ENCODE assay signal across 13 cellular contexts in the genomic region with DNA sequence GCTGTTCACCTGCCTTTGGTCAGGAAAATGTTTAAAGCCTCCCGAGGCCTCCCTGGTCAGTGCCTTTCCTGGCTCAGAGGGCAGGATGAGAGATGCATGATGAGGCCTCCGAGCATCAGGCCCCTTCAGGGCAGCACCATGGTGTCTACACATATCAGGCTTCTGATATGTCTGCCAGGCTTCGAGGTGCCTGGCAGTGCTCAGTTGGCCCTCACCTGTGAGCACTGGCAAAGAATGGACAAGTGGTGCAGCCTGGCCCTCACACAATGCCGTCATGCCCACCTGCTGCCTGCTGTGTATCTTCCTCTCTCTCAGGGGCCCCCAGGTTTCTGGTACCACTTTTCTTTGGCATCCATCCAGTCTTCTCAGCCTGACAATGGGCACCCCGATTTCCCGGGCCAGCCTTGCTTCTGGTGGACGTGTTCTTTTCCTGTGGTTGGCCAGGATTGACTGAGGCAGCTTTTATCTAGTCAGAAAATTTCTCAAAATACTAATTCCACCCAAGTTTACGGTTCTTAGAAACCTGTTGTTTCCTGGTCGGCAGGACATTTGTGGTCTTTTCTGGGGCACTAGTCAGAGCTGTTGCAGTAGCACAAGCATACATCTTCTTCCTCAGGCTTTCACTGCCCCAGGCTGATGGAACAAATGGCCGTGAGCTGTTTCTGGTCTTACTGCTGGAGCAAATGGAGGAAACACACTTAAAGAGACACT.
A peak's percentile ranks its signal among the peaks of the same experiment; 100 is the strongest.
DNase-seq lines count a peak whose midpoint lies in the region; ATAC-seq and TF ChIP-seq lines count a peak whose summit lies in the region.
"Had no signal": no experiment of that assay in that cellular context is flagged by ENCODE, and none has a peak within 500 bp of the region (broad histone marks: within the 10 kb centered on the region; RNA-seq: fewer than 3 reads in every experiment).

No MANE protein-coding gene starts in this region.

- no peaks in the 10 kb centered on the region for H3K27me3 Mint-ChIP-seq in activated CD8-positive, alpha-beta memory T cell treated with anti-CD3 and anti-CD28 coated beads, Interleukin-2, amount 10 ng/mL, durations not matched to agents 7 days and 5 days
- no peaks in the 10 kb centered on the region for H3K27me3 Mint-ChIP-seq in activated CD4-positive, alpha-beta memory T cell treated with anti-CD3 and anti-CD28 coated beads, Interleukin-2, amount 10 ng/mL, durations not matched to agents 7 days and 5 days
- H3K27me3 Mint-ChIP-seq: naive thymus-derived CD8-positive, alpha-beta T cell had no signal

- 56 to 66% methylated on average over 5 to 8 of the region's 10 CpGs for WGBS in gastroesophageal sphincter (ENCODE audit: low coverage in 1 of 2), 2 donors
- WGBS in tibial nerve, 2 donors = 78 to 79% methylated on average over 9 to 10 of the region's 10 CpGs

- DNase-seq in activated CD8-positive, alpha-beta memory T cell treated with anti-CD3 and anti-CD28 coated beads, Interleukin-2, amount 10 ng/mL, durations not matched to agents 7 days and 5 days = peak; percentile 69
- DNase-seq in activated CD8-positive, alpha-beta memory T cell treated with anti-CD3 and anti-CD28 coated beads, Interleukin-2, amount 50 U/mL, for 48 hours = no peak
- DNase-seq in activated CD4-positive, alpha-beta memory T cell treated with anti-CD3 and anti-CD28 coated beads, Interleukin-2, amount 10 ng/mL, durations not matched to agents 7 days and 5 days = peak; percentile 39
- no peak for DNase-seq in tibial nerve (ENCODE audit: low spot score in 2 of 2)
- no peak for DNase-seq in HCEC 1CT
- DNase-seq in effector memory CD4-positive, alpha-beta T cell = no peak
- DNase-seq: Calu3, left colon, NCI-H2081 had no signal

- peak overlapping the region; percentile 71 for H3K27ac Mint-ChIP-seq in activated CD8-positive, alpha-beta memory T cell treated with anti-CD3 and anti-CD28 coated beads, Interleukin-2, amount 10 ng/mL, durations not matched to agents 7 days and 5 days
- peak overlapping the region; percentile 71 for H3K27ac Mint-ChIP-seq in activated CD4-positive, alpha-beta memory T cell treated with anti-CD3 and anti-CD28 coated beads, Interleukin-2, amount 10 ng/mL, durations not matched to agents 7 days and 5 days

- H3K36me3 Mint-ChIP-seq in activated CD8-positive, alpha-beta memory T cell treated with anti-CD3 and anti-CD28 coated beads, Interleukin-2, amount 10 ng/mL, durations not matched to agents 7 days and 5 days = peaks cover 18% of the 10 kb centered on the region
- H3K36me3 Mint-ChIP-seq in activated CD4-positive, alpha-beta memory T cell treated with anti-CD3 and anti-CD28 coated beads, Interleukin-2, amount 10 ng/mL, durations not matched to agents 7 days and 5 days (ENCODE audit: low read depth) = peaks cover 50% of the 10 kb centered on the region

- peaks cover 0 to 42% (median 10%) of the 10 kb centered on the region in 3 donors for H3K4me1 ChIP-seq in gastroesophageal sphincter
- peaks cover 42% of the 10 kb centered on the region for H3K4me1 ChIP-seq in stomach smooth muscle (ENCODE audit: control insufficient read depth, insufficient read depth, low read length)
- H3K4me1 ChIP-seq in tibial nerve = peaks cover 0 to 22% (median 6%) of the 10 kb centered on the region in 4 donors
- H3K4me1 ChIP-seq in effector memory CD4-positive, alpha-beta T cell (ENCODE audit: control insufficient read depth, insufficient read depth, low read length, poor library complexity, severe bottlenecking) = no peaks in the 10 kb centered on the region

- H3K9me3 ChIP-seq in gastroesophageal sphincter = no peaks in the 10 kb centered on the region
- no peaks in the 10 kb centered on the region for H3K9me3 ChIP-seq in stomach smooth muscle (ENCODE audit: control insufficient read depth in 2 of 2, low read length in 2 of 2)
- H3K9me3 ChIP-seq in tibial nerve = no peaks in the 10 kb centered on the region
- no peaks in the 10 kb centered on the region for H3K9me3 ChIP-seq in effector memory CD4-positive, alpha-beta T cell (ENCODE audit: control insufficient read depth, low read length)

- H3K27ac ChIP-seq in gastroesophageal sphincter = peak overlapping the region in 3 of 4 donors; percentile 52 to 68 (median 67)
- H3K27ac ChIP-seq in stomach smooth muscle (ENCODE audit: low read length) = peak overlapping the region; percentile 78
- H3K27ac ChIP-seq in tibial nerve = peak overlapping the region in 2 of 4 donors; percentile 59 to 83
- H3K27ac ChIP-seq in effector memory CD4-positive, alpha-beta T cell (ENCODE audit: insufficient read depth, low read length, poor library complexity, severe bottlenecking) = no peak overlapping the region

- H3K4me3 ChIP-seq in gastroesophageal sphincter = no peak overlapping the region
- no peak overlapping the region for H3K4me3 ChIP-seq in stomach smooth muscle (ENCODE audit: low read length in 2 of 2)
- no peak overlapping the region for H3K4me3 ChIP-seq in tibial nerve
- H3K4me3 ChIP-seq in effector memory CD4-positive, alpha-beta T cell (ENCODE audit: insufficient read depth, low read depth, low read length, poor library complexity, severe bottlenecking) = no peak overlapping the region
- H3K4me3 ChIP-seq: skin epidermis had no signal

- TF ChIP-seq POLR2A in gastroesophageal sphincter (IDR thresholded peaks at IDR 0.05) (no peak), tibial nerve (IDR thresholded peaks at IDR 0.05) (no peak)

- H3K9me3 Mint-ChIP-seq in activated CD8-positive, alpha-beta memory T cell treated with anti-CD3 and anti-CD28 coated beads, Interleukin-2, amount 10 ng/mL, durations not matched to agents 7 days and 5 days (ENCODE audit: low read depth) = no peaks in the 10 kb centered on the region
- H3K9me3 Mint-ChIP-seq in activated CD4-positive, alpha-beta memory T cell treated with anti-CD3 and anti-CD28 coated beads, Interleukin-2, amount 10 ng/mL, durations not matched to agents 7 days and 5 days = no peaks in the 10 kb centered on the region
- H3K9me3 Mint-ChIP-seq: naive thymus-derived CD8-positive, alpha-beta T cell had no signal

- ATAC-seq in activated CD8-positive, alpha-beta memory T cell treated with anti-CD3 and anti-CD28 coated beads, Interleukin-2, amount 10 ng/mL, durations not matched to agents 7 days and 5 days = peak; percentile 54
- ATAC-seq in gastroesophageal sphincter = no peak
- ATAC-seq: left colon; naive thymus-derived CD8-positive, alpha-beta T cell had no signal

- POLR2A ChIA-PET in activated CD4-positive, alpha-beta memory T cell treated with anti-CD3 and anti-CD28 coated beads, Interleukin-2, amount 10 ng/mL, durations not matched to agents 7 days and 5 days (lab: Charles Lee) = interaction anchor here (0.8 to 4.5 kb wide), 4 partner anchors 7 to 53 kb away, joined by 3 to 14 read pairs (median 4); no protein-coding TSS in a partner anchor

- no peak overlapping the region for H3K4me3 Mint-ChIP-seq in activated CD8-positive, alpha-beta memory T cell treated with anti-CD3 and anti-CD28 coated beads, Interleukin-2, amount 10 ng/mL, durations not matched to agents 7 days and 5 days
- H3K4me3 Mint-ChIP-seq in activated CD4-positive, alpha-beta memory T cell treated with anti-CD3 and anti-CD28 coated beads, Interleukin-2, amount 10 ng/mL, durations not matched to agents 7 days and 5 days = no peak overlapping the region
- H3K4me3 Mint-ChIP-seq: naive thymus-derived CD8-positive, alpha-beta T cell had no signal

- peaks cover 0 to 45% of the 10 kb centered on the region in 2 donors for H3K36me3 ChIP-seq in gastroesophageal sphincter
- peaks cover 18 to 31% of the 10 kb centered on the region in 2 donors for H3K36me3 ChIP-seq in stomach smooth muscle (ENCODE audit: control insufficient read depth in 2 of 2, insufficient read depth in 2 of 2, low read length in 2 of 2)
- peaks cover 0 to 59% (median 0%) of the 10 kb centered on the region in 3 donors for H3K36me3 ChIP-seq in tibial nerve
- peaks cover 29% of the 10 kb centered on the region for H3K36me3 ChIP-seq in effector memory CD4-positive, alpha-beta T cell (ENCODE audit: control insufficient read depth, insufficient read depth, low read length)

- TF ChIP-seq EP300 in gastroesophageal sphincter (IDR thresholded peaks at IDR 0.05) (no peak), tibial nerve (IDR thresholded peaks at IDR 0.05) (no peak)

- peak overlapping the region in 1 of 2 donors; percentile 21 for H3K9ac ChIP-seq in stomach smooth muscle (ENCODE audit: low read length in 2 of 2)

- CTCF ChIA-PET in activated CD8-positive, alpha-beta memory T cell treated with anti-CD3 and anti-CD28 coated beads, Interleukin-2, amount 10 ng/mL, durations not matched to agents 7 days and 5 days (lab: Charles Lee) = interaction anchor here (0.9 to 5.5 kb wide), 8 partner anchors 17 to 148 kb away, joined by 3 to 31 read pairs (median 4); no protein-coding TSS in a partner anchor
- CTCF ChIA-PET in activated CD4-positive, alpha-beta memory T cell treated with anti-CD3 and anti-CD28 coated beads, Interleukin-2, amount 10 ng/mL, durations not matched to agents 7 days and 5 days (lab: Charles Lee) = interaction anchor here (2.2 to 3.9 kb wide), 2 partner anchors 52 to 71 kb away, joined by 8 to 27 read pairs; no protein-coding TSS in a partner anchor

- peaks cover 45% of the 10 kb centered on the region for H3K4me1 Mint-ChIP-seq in activated CD8-positive, alpha-beta memory T cell treated with anti-CD3 and anti-CD28 coated beads, Interleukin-2, amount 10 ng/mL, durations not matched to agents 7 days and 5 days
- peaks cover 50% of the 10 kb centered on the region for H3K4me1 Mint-ChIP-seq in activated CD4-positive, alpha-beta memory T cell treated with anti-CD3 and anti-CD28 coated beads, Interleukin-2, amount 10 ng/mL, durations not matched to agents 7 days and 5 days

- no peaks in the 10 kb centered on the region for H3K27me3 ChIP-seq in gastroesophageal sphincter
- no peaks in the 10 kb centered on the region for H3K27me3 ChIP-seq in stomach smooth muscle (ENCODE audit: control insufficient read depth in 1 of 2, insufficient read depth in 2 of 2, low read length in 2 of 2)
- H3K27me3 ChIP-seq in tibial nerve = no peaks in the 10 kb centered on the region
- H3K27me3 ChIP-seq in effector memory CD4-positive, alpha-beta T cell (replicated peaks; ENCODE audit: control insufficient read depth, insufficient read depth, low read length, poor library complexity, severe bottlenecking) = no peaks in the 10 kb centered on the region

- TF ChIP-seq CTCF in gastroesophageal sphincter (IDR thresholded peaks at IDR 0.05) (no peak), tibial nerve (IDR thresholded peaks at IDR 0.05) (no peak)

Comparison
In these comparisons a context has a peak if more than half of its experiments do, and no peak if none do; other contexts are left out.
1. DNase-seq: peak in activated CD8-positive, alpha-beta memory T cell treated with anti-CD3 and anti-CD28 coated beads, Interleukin-2, amount 10 ng/mL, durations not matched to agents 7 days and 5 days (single experiment) and activated CD4-positive, alpha-beta memory T cell treated with anti-CD3 and anti-CD28 coated beads, Interleukin-2, amount 10 ng/mL, durations not matched to agents 7 days and 5 days (single experiment); none in activated CD8-positive, alpha-beta memory T cell treated with anti-CD3 and anti-CD28 coated beads, Interleukin-2, amount 50 U/mL, for 48 hours (single experiment), tibial nerve (0 of 2), HCEC 1CT (single experiment) and effector memory CD4-positive, alpha-beta T cell (0 of 3).